Comparison of ENCODE assay signal across 18 cellular contexts in genomic region chr19:52554216-52554971, GRCh38.
"Had no signal": no experiment of that assay in that cellular context is flagged by ENCODE, and none has a peak within 500 bp of the region (broad histone marks: within the 10 kb centered on the region; RNA-seq: fewer than 3 reads in every experiment).

No MANE protein-coding gene starts in this region.

- H3K27me3 ChIP-seq: pancreas, stomach had no signal

- H3K4me3 Mint-ChIP-seq: activated CD4-positive, alpha-beta memory T cell treated with anti-CD3 and anti-CD28 coated beads, Interleukin-2, amount 10 ng/mL, durations not matched to agents 7 days and 5 days; activated naive CD8-positive, alpha-beta T cell treated with anti-CD3 and anti-CD28 coated beads, Interleukin-2, amount 10 ng/mL, durations not matched to agents 7 days and 5 days; activated T-cell treated with anti-CD3 and anti-CD28 coated beads, Interleukin-2, amount 50 U/mL, for 4 hours; effector memory CD8-positive, alpha-beta T cell; immature natural killer cell had no signal

- H3K27ac Mint-ChIP-seq: activated CD4-positive, alpha-beta memory T cell treated with anti-CD3 and anti-CD28 coated beads, Interleukin-2, amount 10 ng/mL, durations not matched to agents 7 days and 5 days; activated naive CD8-positive, alpha-beta T cell treated with anti-CD3 and anti-CD28 coated beads, Interleukin-2, amount 10 ng/mL, durations not matched to agents 7 days and 5 days; effector memory CD8-positive, alpha-beta T cell; immature natural killer cell had no signal

- FAIRE-seq: frontal cortex, pancreas had no signal

- H3K27ac ChIP-seq: pancreas, stomach, VCaP had no signal

- DNase-seq: activated CD4-positive, alpha-beta memory T cell treated with anti-CD3 and anti-CD28 coated beads, Interleukin-2, amount 10 ng/mL, durations not matched to agents 7 days and 5 days; activated CD4-positive, alpha-beta T cell treated with anti-CD3 and anti-CD28 coated beads for 1 hour; activated gamma-delta T cell; activated naive CD8-positive, alpha-beta T cell treated with anti-CD3 and anti-CD28 coated beads, Interleukin-2, amount 10 ng/mL, durations not matched to agents 7 days and 5 days; activated T-cell treated with anti-CD3 and anti-CD28 coated beads, Interleukin-2, amount 50 U/mL, for 4 hours; aorta; effector memory CD8-positive, alpha-beta T cell; head of caudate nucleus; immature natural killer cell; naive thymus-derived CD8-positive, alpha-beta T cell; pancreas; stimulated activated CD4-positive, alpha-beta T cell treated with anti-CD3 and anti-CD28 coated beads, Interleukin-12 subunit alpha, Interleukin-12 subunit beta, amount 100 ng/mL, for 4 hours; stimulated activated CD4-positive, alpha-beta T cell treated with anti-CD3 and anti-CD28 coated beads, Interleukin-2, amount 100 ng/mL, for 24 hours; stomach; T-helper 1 cell had no signal

- H3K27me3 Mint-ChIP-seq: activated CD4-positive, alpha-beta memory T cell treated with anti-CD3 and anti-CD28 coated beads, Interleukin-2, amount 10 ng/mL, durations not matched to agents 7 days and 5 days; activated naive CD8-positive, alpha-beta T cell treated with anti-CD3 and anti-CD28 coated beads, Interleukin-2, amount 10 ng/mL, durations not matched to agents 7 days and 5 days; effector memory CD8-positive, alpha-beta T cell; naive thymus-derived CD8-positive, alpha-beta T cell had no signal

- H3K4me3 ChIP-seq: lung, pancreas, stomach had no signal

- H3K4me1 Mint-ChIP-seq: activated CD4-positive, alpha-beta memory T cell treated with anti-CD3 and anti-CD28 coated beads, Interleukin-2, amount 10 ng/mL, durations not matched to agents 7 days and 5 days; activated naive CD8-positive, alpha-beta T cell treated with anti-CD3 and anti-CD28 coated beads, Interleukin-2, amount 10 ng/mL, durations not matched to agents 7 days and 5 days had no signal

- H3K4me1 ChIP-seq: pancreas, stomach had no signal
